Comparison of ENCODE assay signal across 8 cellular contexts in genomic region chr10:60733189-60733815, GRCh38. TPM values are rescaled to one million over a fixed set of nuclear protein-coding genes. Genes with fewer than 3 reads are reported as not detected.
DNase-seq lines count a peak whose midpoint lies in the region; ATAC-seq and TF ChIP-seq lines count a peak whose summit lies in the region.

No MANE protein-coding gene starts in this region.

- DNase-seq in NCI-H1417 (lab: John Stamatoyannopoulos, UW) = peak in 2 of 3 experiments; percentile 61 to 67
- DNase-seq in NCI-H1417 treated with DMSO at 0.1 percent for 48 hours (lab: John Stamatoyannopoulos, UW) = no peak
- DNase-seq in NCI-H69 (lab: John Stamatoyannopoulos, UW) = peak; percentile 75
- DNase-seq in activated naive CD4-positive, alpha-beta T cell treated with anti-CD3 and anti-CD28 coated beads, Interleukin-2, amount 10 ng/mL, durations not matched to agents 7 days and 5 days = peak; percentile 60
- no peak for DNase-seq in right atrium auricular region (ENCODE audit: low spot score)
- no peak for DNase-seq in gastrocnemius medialis

- H3K4me3 Mint-ChIP-seq in activated naive CD4-positive, alpha-beta T cell treated with anti-CD3 and anti-CD28 coated beads, Interleukin-2, amount 10 ng/mL, durations not matched to agents 7 days and 5 days = peak overlapping the region; percentile 70

- peak in 1 of 2 donors; percentile 38 for TF ChIP-seq CTCF in right atrium auricular region (IDR thresholded peaks at IDR 0.05)
- peak in 1 of 5 experiments; percentile 24 for TF ChIP-seq CTCF in gastrocnemius medialis (IDR thresholded peaks at IDR 0.05 in 4 of 5, conservative IDR thresholded peaks at IDR 0.05 in 1 of 5)

- peaks cover 24% of the 10 kb centered on the region for H3K27me3 Mint-ChIP-seq in activated naive CD4-positive, alpha-beta T cell treated with anti-CD3 and anti-CD28 coated beads, Interleukin-2, amount 10 ng/mL, durations not matched to agents 7 days and 5 days

- in situ Hi-C loops in gastrocnemius medialis (cut with MboI; ENCODE audit: low sequenced_read_pairs in 4 of 4) = no loop called here

- no peak for TF ChIP-seq POLR2A in gastrocnemius medialis (IDR thresholded peaks at IDR 0.05)

- H3K27ac Mint-ChIP-seq in activated naive CD4-positive, alpha-beta T cell treated with anti-CD3 and anti-CD28 coated beads, Interleukin-2, amount 10 ng/mL, durations not matched to agents 7 days and 5 days = peak overlapping the region; percentile 82

- H3K4me1 Mint-ChIP-seq in activated naive CD4-positive, alpha-beta T cell treated with anti-CD3 and anti-CD28 coated beads, Interleukin-2, amount 10 ng/mL, durations not matched to agents 7 days and 5 days = peaks cover 48% of the 10 kb centered on the region

- H3K4me1 ChIP-seq in right atrium auricular region = peaks cover 0 to 12% of the 10 kb centered on the region in 2 donors
- H3K4me1 ChIP-seq in gastrocnemius medialis = peaks cover 0 to 6% of the 10 kb centered on the region in 2 donors

- H3K36me3 ChIP-seq in right atrium auricular region (no peaks in the 10 kb centered on the region), gastrocnemius medialis (no peaks in the 10 kb centered on the region)

- intact Hi-C loops in gastrocnemius medialis (cut with DNase I; ENCODE audit: low total_unique reads) = no loop called here

- H3K27ac ChIP-seq in right atrium auricular region = peak overlapping the region in 1 of 2 donors; percentile 9
- H3K27ac ChIP-seq in gastrocnemius medialis = no peak overlapping the region

- ATAC-seq in HG02642 (IDR thresholded peaks at IDR 0.05; ENCODE audit: poor library complexity, unreplicated experiment) (peak; percentile 72), gastrocnemius medialis (no peak), HG03025 (IDR thresholded peaks at IDR 0.05; ENCODE audit: low FRiP score, unreplicated experiment) (no peak)

- CTCF ChIA-PET in activated naive CD4-positive, alpha-beta T cell treated with anti-CD3 and anti-CD28 coated beads, Interleukin-2, amount 10 ng/mL, durations not matched to agents 7 days and 5 days (lab: Charles Lee) = interaction anchor here (1.0 to 1.9 kb wide), 4 partner anchors 24 to 87 kb away, joined by 3 to 5 read pairs (median 4); no protein-coding TSS in a partner anchor

- H3K27me3 ChIP-seq in right atrium auricular region (peaks cover 8 to 10% of the 10 kb centered on the region in 2 donors), gastrocnemius medialis (peaks cover 34 to 36% (median 34%) of the 10 kb centered on the region in 3 donors)

- H3K9me3 ChIP-seq in right atrium auricular region = no peaks in the 10 kb centered on the region
- H3K9me3 ChIP-seq in gastrocnemius medialis = no peaks in the 10 kb centered on the region

- H3K4me3 ChIP-seq in right atrium auricular region (peak overlapping the region; percentile 35 to 56), gastrocnemius medialis (peak overlapping the region; percentile 50 to 61 (median 55))

- H3K9me3 Mint-ChIP-seq in activated naive CD4-positive, alpha-beta T cell treated with anti-CD3 and anti-CD28 coated beads, Interleukin-2, amount 10 ng/mL, durations not matched to agents 7 days and 5 days = no peaks in the 10 kb centered on the region

- H3K36me3 Mint-ChIP-seq in activated naive CD4-positive, alpha-beta T cell treated with anti-CD3 and anti-CD28 coated beads, Interleukin-2, amount 10 ng/mL, durations not matched to agents 7 days and 5 days = peaks cover 13% of the 10 kb centered on the region

RNA-seq across cellular contexts. Expression of gene CDK1, which starts 45.0 kb away (rescaled TPM):
- total RNA-seq in right atrium auricular region (1 to 10 TPM in 1 of 2 donors, under 1 TPM in 1; 0.79 to 3.6 TPM), gastrocnemius medialis (1 to 10 TPM in 2 of 4 donors, under 1 TPM in 1, not detected in 1; 0.82 to 1.9 (median 1.2) TPM)

Comparison
In these comparisons a context has a peak if more than half of its experiments do, and no peak if none do; other contexts are left out.
1. DNase-seq: peak in NCI-H1417 (2 of 3), NCI-H69 (single experiment) and activated naive CD4-positive, alpha-beta T cell treated with anti-CD3 and anti-CD28 coated beads, Interleukin-2, amount 10 ng/mL, durations not matched to agents 7 days and 5 days (single experiment); none in NCI-H1417 treated with DMSO at 0.1 percent for 48 hours (single experiment), right atrium auricular region (single experiment) and gastrocnemius medialis (0 of 2).